Comparison of ENCODE assay signal across 10 cellular contexts in the genomic region with DNA sequence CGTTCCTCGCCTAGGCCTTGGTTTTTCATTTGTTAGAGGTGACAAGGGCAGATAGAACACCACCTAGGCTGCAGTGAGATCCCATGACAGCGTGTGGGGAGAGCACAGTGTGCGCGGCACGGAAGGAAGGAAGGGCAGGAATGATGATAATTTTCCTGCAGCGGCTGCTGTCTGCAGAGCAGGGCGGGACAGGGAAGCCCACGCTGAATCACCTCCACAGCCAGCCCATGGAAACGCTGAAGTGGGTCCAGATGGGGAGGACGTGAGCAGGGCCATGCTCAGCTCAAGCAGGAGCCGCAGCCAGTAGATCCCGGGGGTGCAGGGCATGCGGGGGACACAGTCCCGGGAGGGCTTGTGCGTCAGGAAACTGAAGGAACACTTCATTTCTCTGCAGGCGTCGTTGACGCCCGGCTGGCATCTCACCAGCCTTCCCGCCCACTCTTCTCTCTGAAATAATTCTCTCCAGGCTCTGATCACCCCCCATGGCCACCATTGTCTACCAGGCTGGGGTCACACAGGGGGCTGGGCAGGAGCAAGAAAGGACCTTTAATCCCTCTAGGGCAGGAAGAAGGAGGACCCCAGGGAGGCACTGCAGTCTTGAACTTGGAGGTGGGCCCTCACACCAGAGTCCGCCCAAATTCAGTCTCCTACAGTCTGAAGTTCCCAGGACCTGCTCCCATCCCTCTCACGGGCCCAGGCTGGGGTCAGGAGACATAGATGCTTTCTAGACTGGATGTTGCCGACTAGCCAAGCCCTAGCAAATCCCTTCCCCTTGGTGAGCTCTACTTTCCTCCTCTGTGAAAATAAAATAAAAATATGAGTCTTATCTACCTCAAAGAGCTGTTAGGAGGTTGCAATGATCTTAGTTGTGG. TPM values are rescaled to one million over a fixed set of nuclear protein-coding genes. Genes with fewer than 3 reads are reported as not detected.
A peak's percentile ranks its signal among the peaks of the same experiment; 100 is the strongest.
DNase-seq lines count a peak whose midpoint lies in the region; ATAC-seq and TF ChIP-seq lines count a peak whose summit lies in the region.
"Had no signal": no experiment of that assay in that cellular context is flagged by ENCODE, and none has a peak within 500 bp of the region (broad histone marks: within the 10 kb centered on the region; RNA-seq: fewer than 3 reads in every experiment).

No MANE protein-coding gene starts in this region.

- H2BK15ac ChIP-seq in mesenchymal stem cell (ENCODE audit: low read depth, poor library complexity, severe bottlenecking) = no peak overlapping the region

- H2AK5ac ChIP-seq in mesenchymal stem cell (ENCODE audit: low read length, severe bottlenecking) = no peak overlapping the region

- H3K36me3 ChIP-seq in esophagus (ENCODE audit: control insufficient read depth in 2 of 2, insufficient read depth in 2 of 2, low read length in 1 of 2) (no peaks in the 10 kb centered on the region), mesenchymal stem cell (ENCODE audit: control insufficient read depth in 1 of 2, insufficient read depth in 2 of 2, low read depth in 1 of 2, low read length in 2 of 2) (no peaks in the 10 kb centered on the region), thyroid gland (no peaks in the 10 kb centered on the region)

- no peaks in the 10 kb centered on the region for H3K79me1 ChIP-seq in mesenchymal stem cell (replicated peaks; ENCODE audit: low read length, poor library complexity, severe bottlenecking)

- peak overlapping the region; percentile 7 for H3K9ac ChIP-seq in mesenchymal stem cell (ENCODE audit: low read length)

- no peak overlapping the region for H4K91ac ChIP-seq in mesenchymal stem cell (ENCODE audit: low read length)

- intact Hi-C loops in thyroid gland (cut with DNase I) = no loop called here

- no peak overlapping the region for H2BK120ac ChIP-seq in mesenchymal stem cell (ENCODE audit: low read depth, low read length)

- peaks cover 18 to 23% of the 10 kb centered on the region in 2 donors for H3K4me1 ChIP-seq in esophagus (ENCODE audit: control insufficient read depth in 2 of 2, insufficient read depth in 2 of 2, low read length in 1 of 2)
- H3K4me1 ChIP-seq in mesenchymal stem cell (ENCODE audit: control insufficient read depth, insufficient read depth, low read depth, low read length) = peaks cover 27% of the 10 kb centered on the region
- H3K4me1 ChIP-seq in thyroid gland = peaks cover 17 to 50% of the 10 kb centered on the region in 2 donors

- no peak overlapping the region for H3K4ac ChIP-seq in mesenchymal stem cell (ENCODE audit: low read depth in 1 of 2, low read length in 2 of 2)

- H3K4me3 ChIP-seq in esophagus (ENCODE audit: low read depth in 1 of 2, low read length in 2 of 2) (no peak overlapping the region), mesenchymal stem cell (ENCODE audit: insufficient read depth in 1 of 2, low read depth in 1 of 2, low read length in 2 of 2) (no peak overlapping the region), thyroid gland (replicated peaks in 1 of 3) (no peak overlapping the region)

- ATAC-seq in HG02870 (IDR thresholded peaks at IDR 0.05; ENCODE audit: unreplicated experiment) = no peak
- ATAC-seq in HG03521 (IDR thresholded peaks at IDR 0.05; ENCODE audit: unreplicated experiment) = no peak

- TF ChIP-seq CTCF in thyroid gland (IDR thresholded peaks at IDR 0.05) = no peak

- WGBS in esophagus, 2 donors = 48 to 49% methylated on average over 24 of the region's 24 CpGs
- 75% methylated on average over 22 of the region's 24 CpGs for WGBS in mesenchymal stem cell
- WGBS in thyroid gland, 2 donors = 59 to 61% methylated on average over 23 of the region's 24 CpGs

- no peak overlapping the region for H2AFZ ChIP-seq in mesenchymal stem cell (ENCODE audit: low read depth, low read length)

- H3K27me3 ChIP-seq in esophagus (ENCODE audit: control insufficient read depth in 1 of 2, insufficient read depth in 2 of 2, low read length in 2 of 2) (no peaks in the 10 kb centered on the region), mesenchymal stem cell (ENCODE audit: control insufficient read depth in 1 of 2, insufficient read depth in 1 of 2, low read length in 2 of 2) (peaks cover 16 to 45% of the 10 kb centered on the region in 2 experiments), thyroid gland (no peaks in the 10 kb centered on the region)

- TF ChIP-seq POLR2A in thyroid gland (IDR thresholded peaks at IDR 0.05) = no peak

- no peak overlapping the region for H3K18ac ChIP-seq in mesenchymal stem cell (ENCODE audit: low read depth in 1 of 2, low read length in 2 of 2)

- peak overlapping the region; percentile 40 to 63 for H3K27ac ChIP-seq in esophagus (ENCODE audit: low read depth in 2 of 2, low read length in 1 of 2)
- no peak overlapping the region for H3K27ac ChIP-seq in mesenchymal stem cell (ENCODE audit: low read length, poor library complexity, severe bottlenecking)
- H3K27ac ChIP-seq in thyroid gland = peak overlapping the region; percentile 18 to 65 (median 33)

- H4K8ac ChIP-seq in mesenchymal stem cell (ENCODE audit: low read length) = no peak overlapping the region

- H3K9me3 ChIP-seq in esophagus (ENCODE audit: control insufficient read depth in 2 of 2, insufficient read depth in 1 of 2, low read depth in 1 of 2, low read length in 1 of 2) (no peaks in the 10 kb centered on the region), mesenchymal stem cell (ENCODE audit: control insufficient read depth, low read length) (no peaks in the 10 kb centered on the region), thyroid gland (no peaks in the 10 kb centered on the region)

- H3K14ac ChIP-seq in mesenchymal stem cell (ENCODE audit: low read length in 2 of 2) = no peak overlapping the region

- no peak overlapping the region for H3K4me2 ChIP-seq in mesenchymal stem cell (ENCODE audit: low read length, poor library complexity, severe bottlenecking)

- H2BK12ac ChIP-seq in mesenchymal stem cell (ENCODE audit: low read length in 2 of 2) = no peak overlapping the region

- H2BK5ac ChIP-seq in mesenchymal stem cell (ENCODE audit: low read depth, low read length, poor library complexity, severe bottlenecking) = no peak overlapping the region

- H3K23ac ChIP-seq in mesenchymal stem cell (ENCODE audit: low read length in 2 of 2) = no peak overlapping the region

- DNase-seq in NCI-H2227 (lab: John Stamatoyannopoulos, UW; ENCODE audit: unreplicated experiment) (peak; percentile 20), mesenchymal stem cell (no peak), thyroid gland (no peak), NCI-H345 treated with DMSO at 0.1 percent for 48 hours (lab: John Stamatoyannopoulos, UW; ENCODE audit: unreplicated experiment) (no peak), NCI-H2081 treated with DMSO at 0.1 percent for 48 hours (lab: John Stamatoyannopoulos, UW) (no peak)
- DNase-seq: DND-41; stimulated activated CD8-positive, alpha-beta memory T cell treated with anti-CD3 and anti-CD28 coated beads, Interleukin-4, amount 100 ng/mL, for 48 hours had no signal

RNA-seq across cellular contexts. Expression of gene SYNPO, which starts 20.9 kb away (rescaled TPM):
- 1 to 10 TPM; 4.3 to 5.0 TPM for polyA plus RNA-seq in esophagus
- 37.8 TPM for polyA plus RNA-seq in mesenchymal stem cell (2013, experiment 1 of 2)
- polyA plus RNA-seq in mesenchymal stem cell (2013, experiment 2 of 2) = 39.1 TPM
- 10 to 100 TPM in 3 of 4 donors, 1 to 10 TPM in 1; 8.8 to 19.3 (median 14.1) TPM for total RNA-seq in thyroid gland

RNA-seq across cellular contexts. Expression of gene MYOZ3, which starts 41.5 kb away (rescaled TPM):
- under 1 TPM; 0.05 to 0.24 TPM for polyA plus RNA-seq in esophagus
- polyA plus RNA-seq in mesenchymal stem cell (2013, experiment 1 of 2) = 1.6 TPM
- polyA plus RNA-seq in mesenchymal stem cell (2013, experiment 2 of 2) = 1.8 TPM
- total RNA-seq in thyroid gland = under 1 TPM in 3 of 4 donors, not detected in 1; 0.11 to 0.29 (median 0.13) TPM
